ENCODE assay signal across 1 cellular context in the genomic region with DNA sequence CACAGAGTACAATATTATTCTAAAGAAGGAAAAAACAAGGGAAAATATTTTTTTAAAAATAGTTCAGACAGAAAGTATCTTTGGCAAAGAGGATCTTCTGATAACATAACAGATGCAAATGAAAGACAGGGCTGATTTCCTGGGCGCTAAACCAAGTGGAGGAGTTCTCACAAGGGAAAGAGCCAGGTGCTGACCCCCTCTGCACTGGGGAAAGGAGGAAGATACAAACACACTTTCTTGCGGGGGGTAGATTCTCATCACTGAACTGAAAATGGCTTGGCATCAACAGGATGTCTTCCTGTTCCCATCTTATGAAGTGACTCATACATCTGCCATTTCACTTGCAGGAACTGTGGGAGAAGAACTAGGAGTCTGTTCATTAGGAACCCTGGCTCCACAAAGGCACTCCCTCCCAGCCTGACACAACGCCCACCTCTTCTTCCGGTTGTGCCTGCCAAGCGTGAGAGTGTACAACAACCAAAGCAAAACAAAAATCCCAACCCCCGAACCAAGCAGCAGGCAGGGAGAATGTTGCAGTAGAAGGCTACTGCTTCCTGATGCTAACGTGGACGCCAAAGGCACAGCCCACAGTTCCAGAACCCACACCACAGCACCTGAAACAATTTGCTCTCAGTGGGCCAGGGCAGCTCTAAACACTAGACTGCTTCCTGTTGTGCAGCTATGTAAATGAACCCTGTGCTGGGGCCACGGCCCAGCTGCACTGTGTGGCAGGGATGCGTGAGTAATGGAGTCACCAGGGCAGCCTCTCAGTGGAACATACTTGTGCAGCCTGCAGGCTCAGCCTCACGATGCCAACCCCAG.
TF ChIP-seq lines count a peak whose summit lies in the region.

No MANE protein-coding gene starts in this region.

TF ChIP-seq in GM23338, 12 proteins besides CTCF, POLR2A, EP300 and RAD21 (continued from another document):
- TF ChIP-seq, protein P1, sequence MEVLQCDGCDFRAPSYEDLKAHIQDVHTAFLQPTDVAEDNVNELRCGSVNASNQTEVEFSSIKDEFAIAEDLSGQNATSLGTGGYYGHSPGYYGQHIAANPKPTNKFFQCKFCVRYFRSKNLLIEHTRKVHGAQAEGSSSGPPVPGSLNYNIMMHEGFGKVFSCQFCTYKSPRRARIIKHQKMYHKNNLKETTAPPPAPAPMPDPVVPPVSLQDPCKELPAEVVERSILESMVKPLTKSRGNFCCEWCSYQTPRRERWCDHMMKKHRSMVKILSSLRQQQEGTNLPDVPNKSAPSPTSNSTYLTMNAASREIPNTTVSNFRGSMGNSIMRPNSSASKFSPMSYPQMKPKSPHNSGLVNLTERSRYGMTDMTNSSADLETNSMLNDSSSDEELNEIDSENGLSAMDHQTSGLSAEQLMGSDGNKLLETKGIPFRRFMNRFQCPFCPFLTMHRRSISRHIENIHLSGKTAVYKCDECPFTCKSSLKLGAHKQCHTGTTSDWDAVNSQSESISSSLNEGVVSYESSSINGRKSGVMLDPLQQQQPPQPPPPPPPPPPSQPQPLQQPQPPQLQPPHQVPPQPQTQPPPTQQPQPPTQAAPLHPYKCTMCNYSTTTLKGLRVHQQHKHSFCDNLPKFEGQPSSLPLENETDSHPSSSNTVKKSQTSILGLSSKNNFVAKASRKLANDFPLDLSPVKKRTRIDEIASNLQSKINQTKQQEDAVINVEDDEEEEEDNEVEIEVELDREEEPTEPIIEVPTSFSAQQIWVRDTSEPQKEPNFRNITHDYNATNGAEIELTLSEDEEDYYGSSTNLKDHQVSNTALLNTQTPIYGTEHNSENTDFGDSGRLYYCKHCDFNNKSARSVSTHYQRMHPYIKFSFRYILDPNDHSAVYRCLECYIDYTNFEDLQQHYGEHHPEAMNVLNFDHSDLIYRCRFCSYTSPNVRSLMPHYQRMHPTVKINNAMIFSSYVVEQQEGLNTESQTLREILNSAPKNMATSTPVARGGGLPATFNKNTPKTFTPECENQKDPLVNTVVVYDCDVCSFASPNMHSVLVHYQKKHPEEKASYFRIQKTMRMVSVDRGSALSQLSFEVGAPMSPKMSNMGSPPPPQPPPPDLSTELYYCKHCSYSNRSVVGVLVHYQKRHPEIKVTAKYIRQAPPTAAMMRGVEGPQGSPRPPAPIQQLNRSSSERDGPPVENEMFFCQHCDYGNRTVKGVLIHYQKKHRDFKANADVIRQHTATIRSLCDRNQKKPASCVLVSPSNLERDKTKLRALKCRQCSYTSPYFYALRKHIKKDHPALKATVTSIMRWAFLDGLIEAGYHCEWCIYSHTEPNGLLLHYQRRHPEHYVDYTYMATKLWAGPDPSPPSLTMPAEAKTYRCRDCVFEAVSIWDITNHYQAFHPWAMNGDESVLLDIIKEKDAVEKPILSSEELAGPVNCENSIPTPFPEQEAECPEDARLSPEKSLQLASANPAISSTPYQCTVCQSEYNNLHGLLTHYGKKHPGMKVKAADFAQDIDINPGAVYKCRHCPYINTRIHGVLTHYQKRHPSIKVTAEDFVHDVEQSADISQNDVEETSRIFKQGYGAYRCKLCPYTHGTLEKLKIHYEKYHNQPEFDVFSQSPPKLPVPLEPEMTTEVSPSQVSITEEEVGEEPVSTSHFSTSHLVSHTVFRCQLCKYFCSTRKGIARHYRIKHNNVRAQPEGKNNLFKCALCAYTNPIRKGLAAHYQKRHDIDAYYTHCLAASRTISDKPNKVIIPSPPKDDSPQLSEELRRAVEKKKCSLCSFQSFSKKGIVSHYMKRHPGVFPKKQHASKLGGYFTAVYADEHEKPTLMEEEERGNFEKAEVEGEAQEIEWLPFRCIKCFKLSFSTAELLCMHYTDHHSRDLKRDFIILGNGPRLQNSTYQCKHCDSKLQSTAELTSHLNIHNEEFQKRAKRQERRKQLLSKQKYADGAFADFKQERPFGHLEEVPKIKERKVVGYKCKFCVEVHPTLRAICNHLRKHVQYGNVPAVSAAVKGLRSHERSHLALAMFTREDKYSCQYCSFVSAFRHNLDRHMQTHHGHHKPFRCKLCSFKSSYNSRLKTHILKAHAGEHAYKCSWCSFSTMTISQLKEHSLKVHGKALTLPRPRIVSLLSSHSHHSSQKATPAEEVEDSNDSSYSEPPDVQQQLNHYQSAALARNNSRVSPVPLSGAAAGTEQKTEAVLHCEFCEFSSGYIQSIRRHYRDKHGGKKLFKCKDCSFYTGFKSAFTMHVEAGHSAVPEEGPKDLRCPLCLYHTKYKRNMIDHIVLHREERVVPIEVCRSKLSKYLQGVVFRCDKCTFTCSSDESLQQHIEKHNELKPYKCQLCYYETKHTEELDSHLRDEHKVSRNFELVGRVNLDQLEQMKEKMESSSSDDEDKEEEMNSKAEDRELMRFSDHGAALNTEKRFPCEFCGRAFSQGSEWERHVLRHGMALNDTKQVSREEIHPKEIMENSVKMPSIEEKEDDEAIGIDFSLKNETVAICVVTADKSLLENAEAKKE (CRISPR knock-in tag; IDR thresholded peaks at IDR 0.05) = no peak
- TF ChIP-seq EZH2 (IDR thresholded peaks at IDR 0.05; ENCODE audit: low read depth, unreplicated experiment) (no peak), POLR2AphosphoS5 (IDR thresholded peaks at IDR 0.05; ENCODE audit: low read depth) (no peak), CREB1 (CRISPR knock-in tag; IDR thresholded peaks at IDR 0.05; ENCODE audit: low read depth) (no peak)
- TF ChIP-seq, protein P2, sequence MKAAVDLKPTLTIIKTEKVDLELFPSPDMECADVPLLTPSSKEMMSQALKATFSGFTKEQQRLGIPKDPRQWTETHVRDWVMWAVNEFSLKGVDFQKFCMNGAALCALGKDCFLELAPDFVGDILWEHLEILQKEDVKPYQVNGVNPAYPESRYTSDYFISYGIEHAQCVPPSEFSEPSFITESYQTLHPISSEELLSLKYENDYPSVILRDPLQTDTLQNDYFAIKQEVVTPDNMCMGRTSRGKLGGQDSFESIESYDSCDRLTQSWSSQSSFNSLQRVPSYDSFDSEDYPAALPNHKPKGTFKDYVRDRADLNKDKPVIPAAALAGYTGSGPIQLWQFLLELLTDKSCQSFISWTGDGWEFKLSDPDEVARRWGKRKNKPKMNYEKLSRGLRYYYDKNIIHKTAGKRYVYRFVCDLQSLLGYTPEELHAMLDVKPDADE (IDR thresholded peaks at IDR 0.05) = no peak
